Comparison of ENCODE assay signal across 31 cellular contexts in the genomic region with DNA sequence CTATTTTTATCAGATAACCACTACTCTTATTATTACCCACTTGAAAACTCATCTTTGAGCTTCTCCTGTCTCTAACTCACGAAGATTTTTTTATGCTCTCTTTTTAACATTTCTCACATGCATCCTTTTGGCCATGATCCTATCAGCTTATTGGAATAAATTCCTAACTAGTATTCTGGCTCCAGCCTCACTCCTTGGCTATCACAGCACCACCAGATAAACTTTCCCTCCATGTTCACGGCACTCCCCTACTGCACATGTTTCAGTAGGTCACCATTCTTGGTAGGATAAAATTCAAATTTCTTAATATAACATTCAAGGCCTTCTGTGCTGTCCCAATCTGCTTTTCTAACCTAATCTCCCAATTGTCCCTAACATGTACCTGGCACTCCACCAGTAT.
DNase-seq lines count a peak whose midpoint lies in the region; ATAC-seq and TF ChIP-seq lines count a peak whose summit lies in the region.
"Had no signal": no experiment of that assay in that cellular context is flagged by ENCODE, and none has a peak within 500 bp of the region (broad histone marks: within the 10 kb centered on the region; RNA-seq: fewer than 3 reads in every experiment).

No MANE protein-coding gene starts in this region.

- TF ChIP-seq CTCF in cardiac muscle cell (IDR thresholded peaks at IDR 0.05; ENCODE audit: low read depth, low read length) (no peak), left ventricle myocardium inferior (IDR thresholded peaks at IDR 0.05; ENCODE audit: borderline replicate concordance) (no peak)

- H3K27ac ChIP-seq in cardiac muscle cell (peak overlapping the region; percentile 46), left ventricle myocardium inferior (replicated peaks) (no peak overlapping the region)
- H3K27ac ChIP-seq: 22Rv1; A549; BLaER1; BLaER1 treated with 17β-estradiol and CSF1 and Interleukin-3, amounts not matched to agents 10 nM and 100 nM; C4-2B had no signal

- H3K4me1 ChIP-seq in cardiac muscle cell (ENCODE audit: low read depth) (peaks cover 32% of the 10 kb centered on the region), left ventricle myocardium inferior (peaks cover 5% of the 10 kb centered on the region), neuron (ENCODE audit: insufficient read depth, low read length) (no peaks in the 10 kb centered on the region)
- H3K4me1 ChIP-seq: A549; BE2C; BLaER1; BLaER1 treated with 17β-estradiol and CSF1 and Interleukin-3, amounts not matched to agents 10 nM and 100 nM; Caco-2 had no signal

- intact Hi-C loops in left ventricle myocardium inferior (cut with micrococcal nuclease) = no loop called here

- no peaks in the 10 kb centered on the region for H3K36me3 ChIP-seq in cardiac muscle cell
- no peaks in the 10 kb centered on the region for H3K36me3 ChIP-seq in left ventricle myocardium inferior
- no peaks in the 10 kb centered on the region for H3K36me3 ChIP-seq in neuron (ENCODE audit: insufficient read depth, low read length)
- H3K36me3 ChIP-seq: BE2C; BLaER1; BLaER1 treated with 17β-estradiol and CSF1 and Interleukin-3, amounts not matched to agents 10 nM and 100 nM had no signal

- ATAC-seq in GM18868 (IDR thresholded peaks at IDR 0.05; ENCODE audit: unreplicated experiment) (no peak), HG02885 (IDR thresholded peaks at IDR 0.05; ENCODE audit: poor library complexity, unreplicated experiment) (no peak)
- ATAC-seq: A549; CD8-positive, alpha-beta T cell had no signal

- H3K4me3 ChIP-seq in cardiac muscle cell = no peak overlapping the region
- no peak overlapping the region for H3K4me3 ChIP-seq in left ventricle myocardium inferior
- H3K4me3 ChIP-seq in neuron (ENCODE audit: low read length) = no peak overlapping the region
- H3K4me3 ChIP-seq: A549; BLaER1; BLaER1 treated with 17β-estradiol and CSF1 and Interleukin-3, amounts not matched to agents 10 nM and 100 nM had no signal

- no peaks in the 10 kb centered on the region for H3K9me3 ChIP-seq in cardiac muscle cell (ENCODE audit: low read depth)
- peaks cover 35% of the 10 kb centered on the region for H3K9me3 ChIP-seq in left ventricle myocardium inferior (replicated peaks)
- H3K9me3 ChIP-seq in neuron (ENCODE audit: low read length) = no peaks in the 10 kb centered on the region
- H3K9me3 ChIP-seq: A549, BE2C, BLaER1 had no signal

- H2AFZ ChIP-seq in neuron (ENCODE audit: low read depth, low read length) = peak overlapping the region; percentile 5

- DNase-seq in cardiac muscle cell (ENCODE audit: low read depth in 1 of 2, low spot score in 1 of 2) = peak in 1 of 2 donors; percentile 30
- no peak for DNase-seq in left ventricle myocardium inferior
- peak; percentile 4 for DNase-seq in NCI-H226
- DNase-seq: 8988T; ACHN; AML-193; BE2C; C1 segment of cervical spinal cord; Caco-2; Calu3; CD4-positive, alpha-beta memory T cell; CD4-positive, alpha-beta T cell; CD4-positive, CD25-positive, alpha-beta regulatory T cell; CD8-positive, alpha-beta memory T cell; CD8-positive, alpha-beta T cell; COR-L47; DMS 273 treated with DMSO at 0.1 percent for 48 hours; DMS153; DMS53; DMS79; DMS79 treated with DMSO at 0.1 percent for 48 hours; DND-41; EL had no signal

- H3K27me3 ChIP-seq in cardiac muscle cell = no peaks in the 10 kb centered on the region
- H3K27me3 ChIP-seq in left ventricle myocardium inferior (ENCODE audit: low read depth) = no peaks in the 10 kb centered on the region
- no peaks in the 10 kb centered on the region for H3K27me3 ChIP-seq in neuron (ENCODE audit: insufficient read depth, low read length)
- H3K27me3 ChIP-seq: BE2C; BLaER1; BLaER1 treated with 17β-estradiol and CSF1 and Interleukin-3, amounts not matched to agents 10 nM and 100 nM had no signal
